33 cellular contexts compared by ENCODE assay signal in the genomic region with DNA sequence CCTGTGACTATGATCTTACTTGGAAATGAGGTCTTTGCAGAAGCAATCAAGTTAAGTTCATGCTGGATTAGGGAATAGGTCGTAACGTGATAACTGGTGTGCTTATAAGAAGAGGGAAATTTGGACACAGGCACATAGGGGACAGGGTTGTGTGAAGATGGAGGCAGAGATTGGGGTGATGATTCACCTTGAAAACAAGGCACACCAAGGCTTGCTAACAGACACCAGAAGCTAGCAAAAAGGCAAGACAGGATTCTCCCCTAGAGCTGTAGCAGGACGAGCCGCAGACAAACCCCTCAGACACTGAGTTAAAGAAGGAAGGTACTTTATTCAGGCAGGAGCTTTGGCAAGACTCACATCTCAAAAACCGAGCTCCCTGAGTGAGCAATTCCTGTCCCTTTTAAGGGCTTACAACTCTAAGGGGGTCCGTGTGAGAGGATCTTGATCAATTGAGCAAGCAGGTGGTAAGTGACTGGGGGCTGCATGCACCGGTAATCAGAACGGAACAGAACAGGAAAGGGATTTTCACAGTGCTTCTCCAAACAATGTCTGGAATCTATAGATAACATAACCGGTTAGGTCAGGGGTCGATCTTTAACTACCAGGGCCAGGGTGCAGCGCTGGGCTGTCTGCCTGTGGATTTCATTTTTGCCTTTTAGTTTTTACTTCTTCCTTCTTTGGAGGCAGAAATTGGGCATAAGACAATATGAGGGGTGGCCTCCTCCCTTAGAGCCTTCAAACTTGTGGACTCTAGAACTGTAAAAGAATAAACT.
"Had no signal": no experiment of that assay in that cellular context is flagged by ENCODE, and none has a peak within 500 bp of the region (broad histone marks: within the 10 kb centered on the region; RNA-seq: fewer than 3 reads in every experiment).

No MANE protein-coding gene starts in this region.

- H3K4me1 Mint-ChIP-seq: activated CD4-positive, alpha-beta T cell treated with anti-CD3 and anti-CD28 coated beads for 36 hours; activated naive CD8-positive, alpha-beta T cell treated with anti-CD3 and anti-CD28 coated beads, Interleukin-2, amount 10 ng/mL, durations not matched to agents 7 days and 5 days; brain; memory B cell; natural killer cell; neural progenitor cell; stimulated activated memory B cell treated with anti-CD40 and anti-IgM and Interleukin-4, amounts not matched to agents 10 μg/mL and 1 μg/mL and 100 μg/mL, for 72 hours; stimulated activated naive CD8-positive, alpha-beta T cell treated with anti-CD3 and anti-CD28 coated beads, Interleukin-15, amount 100 ng/mL, for 72 hours had no signal

- H3K4me3 ChIP-seq: ascending aorta, cardiac muscle cell, colonic mucosa, dorsolateral prefrontal cortex, neural progenitor cell, psoas muscle, sigmoid colon, smooth muscle cell, upper lobe of left lung, vagina had no signal

- H3K9ac ChIP-seq: neural progenitor cell, parathyroid adenoma had no signal

- H3K79me2 ChIP-seq: parathyroid adenoma had no signal

- DNase-seq: activated CD4-positive, alpha-beta T cell treated with anti-CD3 and anti-CD28 coated beads for 36 hours; activated CD4-positive, CD25-positive, alpha-beta regulatory T cell; activated CD8-positive, alpha-beta memory T cell treated with anti-CD3 and anti-CD28 coated beads for 24 hours; activated effector memory CD4-positive, alpha-beta T cell treated with Interleukin-2 at 50 U/mL for 16 hours; activated naive CD4-positive, alpha-beta T cell treated with anti-CD3 and anti-CD28 coated beads for 36 hours; activated naive CD8-positive, alpha-beta T cell treated with anti-CD3 and anti-CD28 coated beads, Interleukin-2, amount 10 ng/mL, durations not matched to agents 7 days and 5 days; cerebellar nuclear complex; colonic mucosa; dorsolateral prefrontal cortex; effector memory CD4-positive, alpha-beta T cell; foreskin fibroblast; head of caudate nucleus; hippocampal formation; left colon; natural killer cell; occipital lobe; psoas muscle; sigmoid colon; stimulated activated CD4-positive, alpha-beta T cell treated with anti-CD3 and anti-CD28 coated beads, Interleukin-1b, Interleukin-23, amount 100 ng/mL, for 48 hours; stimulated activated CD4-positive, alpha-beta T cell treated with anti-CD3 and anti-CD28 coated beads, Interleukin-4, amount 100 ng/mL, for 4 hours; stimulated activated CD8-positive, alpha-beta memory T cell treated with anti-CD3 and anti-CD28 coated beads, Interleukin-4, amount 100 ng/mL, for 48 hours; stimulated activated naive CD8-positive, alpha-beta T cell treated with anti-CD3 and anti-CD28 coated beads, Interleukin-15, amount 100 ng/mL, for 72 hours; substantia nigra; upper lobe of left lung had no signal

- ATAC-seq: activated CD4-positive, alpha-beta T cell treated with anti-CD3 and anti-CD28 coated beads for 36 hours; left colon; natural killer cell; psoas muscle; stimulated activated memory B cell treated with anti-CD40 and anti-IgM and Interleukin-4, amounts not matched to agents 10 μg/mL and 1 μg/mL and 100 μg/mL, for 72 hours; stimulated activated naive CD8-positive, alpha-beta T cell treated with anti-CD3 and anti-CD28 coated beads, Interleukin-15, amount 100 ng/mL, for 72 hours had no signal

- H3K27me3 ChIP-seq: ascending aorta, cardiac muscle cell, colonic mucosa, neural progenitor cell, sigmoid colon, upper lobe of left lung, vagina had no signal

- H3K4me1 ChIP-seq: ascending aorta, colonic mucosa, neural progenitor cell, parathyroid adenoma, psoas muscle, sigmoid colon, vagina had no signal

- H3K4me2 ChIP-seq: neural progenitor cell, smooth muscle cell had no signal

- H2AFZ ChIP-seq: neural progenitor cell, parathyroid adenoma had no signal

- H3K4me3 Mint-ChIP-seq: activated CD4-positive, alpha-beta T cell treated with anti-CD3 and anti-CD28 coated beads for 36 hours; activated naive CD4-positive, alpha-beta T cell treated with anti-CD3 and anti-CD28 coated beads for 36 hours; activated naive CD8-positive, alpha-beta T cell treated with anti-CD3 and anti-CD28 coated beads, Interleukin-2, amount 10 ng/mL, durations not matched to agents 7 days and 5 days; brain; memory B cell; natural killer cell; neural progenitor cell; stimulated activated memory B cell treated with anti-CD40 and anti-IgM and Interleukin-4, amounts not matched to agents 10 μg/mL and 1 μg/mL and 100 μg/mL, for 72 hours; stimulated activated naive CD8-positive, alpha-beta T cell treated with anti-CD3 and anti-CD28 coated beads, Interleukin-15, amount 100 ng/mL, for 72 hours had no signal

- H3K36me3 Mint-ChIP-seq: activated naive CD8-positive, alpha-beta T cell treated with anti-CD3 and anti-CD28 coated beads, Interleukin-2, amount 10 ng/mL, durations not matched to agents 7 days and 5 days; brain; memory B cell; natural killer cell; neural progenitor cell; stimulated activated memory B cell treated with anti-CD40 and anti-IgM and Interleukin-4, amounts not matched to agents 10 μg/mL and 1 μg/mL and 100 μg/mL, for 72 hours had no signal

- H3K9me3 ChIP-seq: ascending aorta, colonic mucosa, psoas muscle, sigmoid colon, upper lobe of left lung, vagina had no signal

- H3K9me3 Mint-ChIP-seq: activated naive CD8-positive, alpha-beta T cell treated with anti-CD3 and anti-CD28 coated beads, Interleukin-2, amount 10 ng/mL, durations not matched to agents 7 days and 5 days had no signal

- H3K27ac ChIP-seq: ascending aorta, cardiac muscle cell, colonic mucosa, dorsolateral prefrontal cortex, neural progenitor cell, parathyroid adenoma, psoas muscle, sigmoid colon, upper lobe of left lung, vagina had no signal

- H3K27ac Mint-ChIP-seq: activated CD4-positive, alpha-beta T cell treated with anti-CD3 and anti-CD28 coated beads for 36 hours; activated naive CD4-positive, alpha-beta T cell treated with anti-CD3 and anti-CD28 coated beads for 36 hours; activated naive CD8-positive, alpha-beta T cell treated with anti-CD3 and anti-CD28 coated beads, Interleukin-2, amount 10 ng/mL, durations not matched to agents 7 days and 5 days; brain; memory B cell; natural killer cell; neural progenitor cell; stimulated activated memory B cell treated with anti-CD40 and anti-IgM and Interleukin-4, amounts not matched to agents 10 μg/mL and 1 μg/mL and 100 μg/mL, for 72 hours; stimulated activated naive CD8-positive, alpha-beta T cell treated with anti-CD3 and anti-CD28 coated beads, Interleukin-15, amount 100 ng/mL, for 72 hours had no signal

- H3K36me3 ChIP-seq: ascending aorta, cardiac muscle cell, colonic mucosa, neural progenitor cell, sigmoid colon, upper lobe of left lung, vagina had no signal
